24 cellular contexts compared by ENCODE assay signal in genomic region chr20:11221046-11221445, GRCh38.
"Had no signal": no experiment of that assay in that cellular context is flagged by ENCODE, and none has a peak within 500 bp of the region (broad histone marks: within the 10 kb centered on the region; RNA-seq: fewer than 3 reads in every experiment).

No MANE protein-coding gene starts in this region.

- H3K27me3 ChIP-seq: breast epithelium, Peyer's patch, SJCRH30 had no signal

- H3K9me3 ChIP-seq: breast epithelium, Peyer's patch, SJCRH30 had no signal

- FAIRE-seq: K562 had no signal

- H3K27ac Mint-ChIP-seq: activated CD8-positive, alpha-beta T cell treated with anti-CD3 and anti-CD28 coated beads, Interleukin-2, amount 10 ng/mL, durations not matched to agents 7 days and 5 days; activated naive CD4-positive, alpha-beta T cell treated with anti-CD3 and anti-CD28 coated beads, Interleukin-2, amount 50 U/mL, for 24 hours had no signal

- H3K4me3 Mint-ChIP-seq: activated CD8-positive, alpha-beta T cell treated with anti-CD3 and anti-CD28 coated beads, Interleukin-2, amount 10 ng/mL, durations not matched to agents 7 days and 5 days; activated naive CD4-positive, alpha-beta T cell treated with anti-CD3 and anti-CD28 coated beads, Interleukin-2, amount 50 U/mL, for 24 hours had no signal

- H3K4me1 ChIP-seq: breast epithelium had no signal

- H3K27ac ChIP-seq: breast epithelium, Peyer's patch, RWPE1, SJCRH30 had no signal

- H3K4me1 Mint-ChIP-seq: activated naive CD4-positive, alpha-beta T cell treated with anti-CD3 and anti-CD28 coated beads, Interleukin-2, amount 50 U/mL, for 24 hours had no signal

- H3K36me3 Mint-ChIP-seq: activated naive CD4-positive, alpha-beta T cell treated with anti-CD3 and anti-CD28 coated beads, Interleukin-2, amount 50 U/mL, for 24 hours had no signal

- H3K36me3 ChIP-seq: breast epithelium, Peyer's patch, SJCRH30 had no signal

- ATAC-seq: activated CD8-positive, alpha-beta T cell treated with anti-CD3 and anti-CD28 coated beads, Interleukin-2, amount 10 ng/mL, durations not matched to agents 7 days and 5 days; K562; SK-N-SH treated with all-trans-retinoic acid at 6 μM for 48 hours had no signal

- DNase-seq: activated CD4-positive, alpha-beta T cell treated with anti-CD3 and anti-CD28 coated beads for 48 hours; activated CD4-positive, alpha-beta T cell treated with anti-CD3 and anti-CD28 coated beads, Interleukin-2, amount 50 U/mL, for 4 hours; activated CD4-positive, CD25-positive, alpha-beta regulatory T cell treated with anti-CD3 and anti-CD28 coated beads, Interleukin-2, amount 50 U/mL, for 72 hours; activated CD8-positive, alpha-beta memory T cell treated with anti-CD3 and anti-CD28 coated beads, Interleukin-2, amount 50 U/mL, for 48 hours; activated CD8-positive, alpha-beta T cell treated with anti-CD3 and anti-CD28 coated beads, Interleukin-2, amount 10 ng/mL, durations not matched to agents 7 days and 5 days; activated T-cell treated with anti-CD3 and anti-CD28 coated beads, Interleukin-2, amount 50 U/mL, for 1 hour; aorta; Karpas-422; NCI-H2029; NCI-H2107; NCI-H2171 treated with DMSO at 0.1 percent for 48 hours; NCI-H226; NCI-H510A treated with DMSO at 0.1 percent for 48 hours; NCI-H69; NK-92 treated with Interleukin-12 subunit alpha and Interleukin-12 subunit beta, amount 100 ng/mL, for 24 hours; Peyer's patch; Right ventricle myocardium superior; SJCRH30; SW 1271 had no signal

- H3K27me3 Mint-ChIP-seq: activated naive CD4-positive, alpha-beta T cell treated with anti-CD3 and anti-CD28 coated beads, Interleukin-2, amount 50 U/mL, for 24 hours had no signal

- H3K4me3 ChIP-seq: breast epithelium, K562, Peyer's patch, SJCRH30 had no signal
